ENCODE assay signal across 30 cellular contexts in the genomic region with DNA sequence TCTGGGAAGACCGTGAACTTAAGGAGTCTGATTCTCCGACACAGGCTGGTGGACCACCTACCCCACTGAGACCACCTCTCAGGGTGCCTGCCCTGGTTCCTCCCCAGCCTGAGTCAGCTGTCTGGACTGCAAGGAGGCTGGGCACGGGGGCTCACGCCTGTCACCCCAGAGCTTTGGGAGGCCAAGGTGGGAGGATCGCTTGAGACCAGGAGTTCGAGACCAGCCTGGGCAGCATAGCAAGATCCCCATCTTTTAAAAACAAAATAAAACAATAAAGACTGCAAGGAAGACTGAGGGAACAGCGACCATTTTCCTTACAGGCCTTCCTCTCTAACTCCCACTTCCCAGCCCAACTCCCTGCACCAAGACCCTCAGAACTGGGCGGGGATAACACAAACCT. TPM values are rescaled to one million over a fixed set of nuclear protein-coding genes. Genes with fewer than 3 reads are reported as not detected.
"Had no signal": no experiment of that assay in that cellular context is flagged by ENCODE, and none has a peak within 500 bp of the region (broad histone marks: within the 10 kb centered on the region; RNA-seq: fewer than 3 reads in every experiment).

No MANE protein-coding gene starts in this region.

- H3K4me3 Mint-ChIP-seq: activated CD4-positive, alpha-beta memory T cell treated with anti-CD3 and anti-CD28 coated beads for 36 hours; activated naive CD4-positive, alpha-beta T cell treated with anti-CD3 and anti-CD28 coated beads for 36 hours; activated naive CD8-positive, alpha-beta T cell treated with anti-CD3 and anti-CD28 coated beads, Interleukin-2, amount 10 ng/mL, durations not matched to agents 7 days and 5 days; activated T-cell treated with anti-CD3 and anti-CD28 coated beads, Interleukin-2, amount 50 U/mL, for 4 hours; activated T-helper 17 cell treated with anti-CD3 and anti-CD28 coated beads, Interleukin-2, amount 50 U/mL, for 72 hours; T-helper 1 cell treated with Interleukin-12 subunit alpha and Interleukin-12 subunit beta and Interleukin-4 antibody, amounts not matched to agents 30 μg/mL and 1 μg/mL, for 36 hours had no signal

- ATAC-seq: activated T-cell treated with anti-CD3 and anti-CD28 coated beads, Interleukin-2, amount 50 U/mL, for 4 hours; activated T-helper 17 cell treated with anti-CD3 and anti-CD28 coated beads, Interleukin-2, amount 50 U/mL, for 72 hours; Right ventricle myocardium inferior; SK-N-SH treated with all-trans-retinoic acid at 6 μM for 48 hours had no signal

- H3K36me3 ChIP-seq: adrenal gland, MG63, SJSA1 had no signal

- H3K4me1 ChIP-seq: adrenal gland, SJSA1 had no signal

- H3K27ac ChIP-seq: adrenal gland, SJSA1 had no signal

- H3K4me3 ChIP-seq: adrenal gland, MG63, SJSA1 had no signal

- H3K27ac Mint-ChIP-seq: activated CD4-positive, alpha-beta memory T cell treated with anti-CD3 and anti-CD28 coated beads for 36 hours; activated naive CD4-positive, alpha-beta T cell treated with anti-CD3 and anti-CD28 coated beads for 36 hours; activated T-helper 17 cell treated with anti-CD3 and anti-CD28 coated beads, Interleukin-2, amount 50 U/mL, for 72 hours; T-helper 1 cell treated with Interleukin-12 subunit alpha and Interleukin-12 subunit beta and Interleukin-4 antibody, amounts not matched to agents 30 μg/mL and 1 μg/mL, for 36 hours had no signal

- H3K27me3 Mint-ChIP-seq: activated CD4-positive, alpha-beta memory T cell treated with anti-CD3 and anti-CD28 coated beads for 36 hours; activated naive CD8-positive, alpha-beta T cell treated with anti-CD3 and anti-CD28 coated beads, Interleukin-2, amount 10 ng/mL, durations not matched to agents 7 days and 5 days; activated T-helper 17 cell treated with anti-CD3 and anti-CD28 coated beads, Interleukin-2, amount 50 U/mL, for 72 hours had no signal

- DNase-seq: activated CD4-positive, alpha-beta memory T cell treated with anti-CD3 and anti-CD28 coated beads for 36 hours; activated CD4-positive, alpha-beta T cell treated with anti-CD3 and anti-CD28 coated beads for 48 hours; activated CD4-positive, CD25-positive, alpha-beta regulatory T cell treated with anti-CD3 and anti-CD28 coated beads, Interleukin-2, amount 50 U/mL, for 72 hours; activated CD8-positive, alpha-beta memory T cell treated with anti-CD3 and anti-CD28 coated beads for 24 hours; activated gamma-delta T cell; activated naive CD4-positive, alpha-beta T cell treated with anti-CD3 and anti-CD28 coated beads for 36 hours; activated naive CD8-positive, alpha-beta T cell treated with anti-CD3 and anti-CD28 coated beads, Interleukin-2, amount 10 ng/mL, durations not matched to agents 7 days and 5 days; activated T-cell treated with anti-CD3 and anti-CD28 coated beads, Interleukin-2, amount 50 U/mL, for 4 hours; adrenal gland; anterior cingulate cortex; central memory CD4-positive, alpha-beta T cell; MG63; MV-4-11; NCI-H1092 treated with DMSO at 0.1 percent for 48 hours; NCI-H1417 treated with DMSO at 0.1 percent for 48 hours; NCI-H1694; NCI-H2029 treated with DMSO at 0.1 percent for 48 hours; NCI-H345; NCI-H510A; NCI-H526 treated with DMSO at 0.1 percent for 48 hours; NCI-H82; RPMI8226; SW 1271 had no signal

- H3K9me3 Mint-ChIP-seq: activated CD4-positive, alpha-beta memory T cell treated with anti-CD3 and anti-CD28 coated beads for 36 hours; activated naive CD4-positive, alpha-beta T cell treated with anti-CD3 and anti-CD28 coated beads for 36 hours; activated naive CD8-positive, alpha-beta T cell treated with anti-CD3 and anti-CD28 coated beads, Interleukin-2, amount 10 ng/mL, durations not matched to agents 7 days and 5 days; activated T-cell treated with anti-CD3 and anti-CD28 coated beads, Interleukin-2, amount 50 U/mL, for 4 hours; activated T-helper 17 cell treated with anti-CD3 and anti-CD28 coated beads, Interleukin-2, amount 50 U/mL, for 72 hours; T-helper 1 cell treated with Interleukin-12 subunit alpha and Interleukin-12 subunit beta and Interleukin-4 antibody, amounts not matched to agents 30 μg/mL and 1 μg/mL, for 36 hours had no signal

- H3K27me3 ChIP-seq: adrenal gland, SJSA1 had no signal

- H3K9me3 ChIP-seq: adrenal gland, MG63, SJSA1 had no signal

- H3K36me3 Mint-ChIP-seq: activated CD4-positive, alpha-beta memory T cell treated with anti-CD3 and anti-CD28 coated beads for 36 hours had no signal

RNA-seq across cellular contexts. Expression of gene APOBR, which starts 4.2 kb away (rescaled TPM):
- total RNA-seq: bronchial epithelial cell, SJSA1 had no signal

RNA-seq across cellular contexts. Expression of gene IL27, which starts 8.0 kb away (rescaled TPM):
- total RNA-seq: activated CD4-positive, alpha-beta memory T cell treated with anti-CD3 and anti-CD28 coated beads for 36 hours; activated naive CD4-positive, alpha-beta T cell treated with anti-CD3 and anti-CD28 coated beads for 36 hours; activated naive CD8-positive, alpha-beta T cell treated with anti-CD3 and anti-CD28 coated beads, Interleukin-2, amount 10 ng/mL, durations not matched to agents 7 days and 5 days; activated T-helper 17 cell treated with anti-CD3 and anti-CD28 coated beads, Interleukin-2, amount 50 U/mL, for 72 hours; bronchial epithelial cell; OCI-LY7; Right ventricle myocardium inferior; SJSA1 had no signal

RNA-seq across cellular contexts. Expression of gene NPIPB7, which starts 26.5 kb away (rescaled TPM):
- total RNA-seq: activated CD4-positive, alpha-beta memory T cell treated with anti-CD3 and anti-CD28 coated beads for 36 hours; activated naive CD4-positive, alpha-beta T cell treated with anti-CD3 and anti-CD28 coated beads for 36 hours; activated T-cell treated with anti-CD3 and anti-CD28 coated beads, Interleukin-2, amount 50 U/mL, for 4 hours; activated T-helper 17 cell treated with anti-CD3 and anti-CD28 coated beads, Interleukin-2, amount 50 U/mL, for 72 hours; bronchial epithelial cell; Right ventricle myocardium inferior; SJSA1 had no signal

RNA-seq across cellular contexts. Expression of gene NUPR1, which starts 40.1 kb away (rescaled TPM):
- total RNA-seq: activated CD4-positive, alpha-beta memory T cell treated with anti-CD3 and anti-CD28 coated beads for 36 hours; activated naive CD4-positive, alpha-beta T cell treated with anti-CD3 and anti-CD28 coated beads for 36 hours; activated T-helper 17 cell treated with anti-CD3 and anti-CD28 coated beads, Interleukin-2, amount 50 U/mL, for 72 hours; OCI-LY7 had no signal
